23 cellular contexts compared by ENCODE assay signal in the genomic region with DNA sequence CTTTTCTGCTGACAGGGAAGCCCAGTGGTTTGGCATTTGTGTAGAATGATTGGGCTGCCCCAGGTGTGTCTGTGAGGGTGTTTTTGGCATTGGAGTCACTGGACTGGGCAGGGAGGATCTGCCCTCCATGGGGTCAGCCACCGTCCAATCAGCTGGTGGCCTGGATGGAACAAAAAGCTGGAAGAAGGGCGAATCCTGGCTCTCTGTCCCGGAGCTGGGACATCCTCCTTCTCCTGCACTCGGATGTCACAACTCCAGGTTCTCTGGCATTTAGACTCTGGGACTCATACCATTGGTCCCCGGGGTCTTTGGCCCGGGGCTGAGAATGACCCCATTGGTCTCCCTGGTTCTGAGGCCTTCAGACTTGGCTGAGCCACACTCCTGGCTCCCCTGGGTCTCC. TPM values are rescaled to one million over a fixed set of nuclear protein-coding genes. Genes with fewer than 3 reads are reported as not detected.
DNase-seq lines count a peak whose midpoint lies in the region; ATAC-seq and TF ChIP-seq lines count a peak whose summit lies in the region.
"Had no signal": no experiment of that assay in that cellular context is flagged by ENCODE, and none has a peak within 500 bp of the region (broad histone marks: within the 10 kb centered on the region; RNA-seq: fewer than 3 reads in every experiment).

No MANE protein-coding gene starts in this region.

- 94% methylated on average over 5 of the region's 6 CpGs for WGBS in SK-N-SH (ENCODE audit: low lambda C conversion rate)
- WGBS in upper lobe of left lung, 2 donors = 94% methylated on average over 6 of the region's 6 CpGs; no CpG with 5 or more reads in 1 of the 2 donors

- H3K9ac ChIP-seq in SK-N-SH = no peak overlapping the region

- no peak for TF ChIP-seq RAD21 in SK-N-SH (IDR thresholded peaks at IDR 0.05; ENCODE audit: low read length)

- TF ChIP-seq POLR2A in upper lobe of left lung (IDR thresholded peaks at IDR 0.05) = no peak

- POLR2A ChIA-PET in SK-N-SH (lab: Yijun Ruan, JAX) = no interaction called here

- in situ Hi-C loops in GM13977 (cut with MboI; ENCODE audit: low pct_unique_long_range_greater_than_20kb, low sequenced_read_pairs, unreplicated experiment) = no loop called here

- peaks cover 7 to 14% of the 10 kb centered on the region in 2 experiments for H3K4me1 ChIP-seq in SK-N-SH (ENCODE audit: control insufficient read depth in 1 of 2, insufficient read depth in 2 of 2, low read depth in 1 of 2, low read length in 1 of 2)
- H3K4me1 ChIP-seq in osteoblast (ENCODE audit: insufficient read depth, low read length) = peaks cover 28% of the 10 kb centered on the region
- peaks cover 24 to 63% (median 42%) of the 10 kb centered on the region in 4 donors for H3K4me1 ChIP-seq in upper lobe of left lung

- TF ChIP-seq EP300 in SK-N-SH (IDR thresholded peaks at IDR 0.05; ENCODE audit: borderline replicate concordance in 1 of 2, low read depth in 1 of 2, low read length in 1 of 2) = no peak
- no peak for TF ChIP-seq EP300 in upper lobe of left lung (IDR thresholded peaks at IDR 0.05)

- no peak for DNase-seq in SK-N-SH
- DNase-seq in coronary artery (ENCODE audit: low spot score) = no peak
- DNase-seq in osteoblast (ENCODE audit: insufficient read length, low spot score, missing footprints) = peak; percentile 1
- DNase-seq in upper lobe of left lung = no peak
- DNase-seq in inferior parietal cortex (ENCODE audit: extremely low spot score) = no peak
- no peak for DNase-seq in GM13977 (ENCODE audit: low spot score)
- no peak for DNase-seq in HK-2 (ENCODE audit: unreplicated experiment)
- DNase-seq: aorta; caudate nucleus; left colon; MM.1S; naive thymus-derived CD8-positive, alpha-beta T cell; NCI-H1436; ovary; Peyer's patch; stimulated activated CD4-positive, alpha-beta T cell treated with anti-CD3 and anti-CD28 coated beads, Interleukin-12 subunit alpha, Interleukin-12 subunit beta, amount 100 ng/mL, for 4 hours; stimulated activated CD4-positive, alpha-beta T cell treated with anti-CD3 and anti-CD28 coated beads, Interleukin-4, amount 100 ng/mL, for 4 hours; stimulated activated naive CD4-positive, alpha-beta T cell; T-helper 2 cell had no signal

- H3K36me3 ChIP-seq in SK-N-SH (replicated peaks in 1 of 2; ENCODE audit: control insufficient read depth in 1 of 2, insufficient read depth in 2 of 2, low read length in 1 of 2) (no peaks in the 10 kb centered on the region), osteoblast (ENCODE audit: insufficient read depth, low read length) (no peaks in the 10 kb centered on the region), upper lobe of left lung (no peaks in the 10 kb centered on the region)
- H3K36me3 ChIP-seq: heart left ventricle, ovary, Peyer's patch, right atrium auricular region had no signal

- no peak overlapping the region for H3K4me2 ChIP-seq in SK-N-SH
- H3K4me2 ChIP-seq in osteoblast (ENCODE audit: insufficient read depth, low read length) = no peak overlapping the region

- H3K9me2 ChIP-seq in SK-N-SH = no peaks in the 10 kb centered on the region

- H3K79me2 ChIP-seq in SK-N-SH (ENCODE audit: insufficient read depth) (peaks cover 73% of the 10 kb centered on the region), osteoblast (ENCODE audit: insufficient read depth, low read length) (peaks cover 92% of the 10 kb centered on the region)

- peak overlapping the region; percentile 75 to 92 for H3K27ac ChIP-seq in SK-N-SH (ENCODE audit: low read depth in 2 of 2, low read length in 1 of 2)
- peak overlapping the region; percentile 65 to 84 for H3K27ac ChIP-seq in coronary artery
- H3K27ac ChIP-seq in osteoblast (ENCODE audit: low read depth, low read length) = peak overlapping the region; percentile 87
- peak overlapping the region; percentile 76 to 87 (median 82) for H3K27ac ChIP-seq in upper lobe of left lung
- H3K27ac ChIP-seq: 22Rv1, ovary had no signal

- CTCF ChIA-PET in SK-N-SH (lab: Yijun Ruan, JAX) = interaction anchor here (0.8 kb wide), 1 partner anchor 9 kb away, joined by 3 read pairs; no protein-coding TSS in a partner anchor

- no peak overlapping the region for H3K4me3 ChIP-seq in SK-N-SH (ENCODE audit: low read depth in 2 of 2, low read length in 1 of 2)
- H3K4me3 ChIP-seq in coronary artery = peak overlapping the region; percentile 35
- no peak overlapping the region for H3K4me3 ChIP-seq in osteoblast (ENCODE audit: insufficient read depth, low read length)
- no peak overlapping the region for H3K4me3 ChIP-seq in upper lobe of left lung
- H3K4me3 ChIP-seq: heart left ventricle, ovary, Peyer's patch, right atrium auricular region had no signal

- no peaks in the 10 kb centered on the region for H3K27me3 ChIP-seq in SK-N-SH (ENCODE audit: insufficient read depth)
- no peaks in the 10 kb centered on the region for H3K27me3 ChIP-seq in osteoblast (ENCODE audit: insufficient read depth, low read length)
- no peaks in the 10 kb centered on the region for H3K27me3 ChIP-seq in upper lobe of left lung
- H3K27me3 ChIP-seq: heart left ventricle, ovary, Peyer's patch, right atrium auricular region had no signal

- no peak for TF ChIP-seq CTCF in SK-N-SH (IDR thresholded peaks at IDR 0.05)
- TF ChIP-seq CTCF in coronary artery (IDR thresholded peaks at IDR 0.05) = no peak
- no peak for TF ChIP-seq CTCF in osteoblast (IDR thresholded peaks at IDR 0.05; ENCODE audit: extremely low read depth, low read depth, low read length)
- TF ChIP-seq CTCF in upper lobe of left lung (IDR thresholded peaks at IDR 0.05) = no peak
- TF ChIP-seq CTCF in GM13977 (IDR thresholded peaks at IDR 0.05; ENCODE audit: extremely low read depth, insufficient read depth, missing control alignments) = no peak

- H3K9me3 ChIP-seq in SK-N-SH = no peaks in the 10 kb centered on the region
- no peaks in the 10 kb centered on the region for H3K9me3 ChIP-seq in osteoblast (ENCODE audit: low read depth, low read length)
- no peaks in the 10 kb centered on the region for H3K9me3 ChIP-seq in upper lobe of left lung
- H3K9me3 ChIP-seq: heart left ventricle, ovary, Peyer's patch, right atrium auricular region had no signal

- H4K20me1 ChIP-seq in SK-N-SH (ENCODE audit: insufficient read depth) (peaks cover 49% of the 10 kb centered on the region), osteoblast (ENCODE audit: insufficient read depth, low read length) (peaks cover 78% of the 10 kb centered on the region)

- no peak overlapping the region for H2AFZ ChIP-seq in SK-N-SH (ENCODE audit: low read depth)
- no peak overlapping the region for H2AFZ ChIP-seq in osteoblast (ENCODE audit: low read length)

- ATAC-seq in SK-N-SH treated with all-trans-retinoic acid at 6 μM for 48 hours (no peak), upper lobe of left lung (ENCODE audit: low FRiP score in 2 of 2) (no peak)
- ATAC-seq: naive thymus-derived CD8-positive, alpha-beta T cell had no signal

- H3F3A ChIP-seq in SK-N-SH (replicated peaks; ENCODE audit: insufficient read depth) = peaks cover 17% of the 10 kb centered on the region

TF ChIP-seq in SK-N-SH, 30 proteins besides CTCF, POLR2A, EP300 and RAD21 (continues in another document):
- TF ChIP-seq, protein P1, sequence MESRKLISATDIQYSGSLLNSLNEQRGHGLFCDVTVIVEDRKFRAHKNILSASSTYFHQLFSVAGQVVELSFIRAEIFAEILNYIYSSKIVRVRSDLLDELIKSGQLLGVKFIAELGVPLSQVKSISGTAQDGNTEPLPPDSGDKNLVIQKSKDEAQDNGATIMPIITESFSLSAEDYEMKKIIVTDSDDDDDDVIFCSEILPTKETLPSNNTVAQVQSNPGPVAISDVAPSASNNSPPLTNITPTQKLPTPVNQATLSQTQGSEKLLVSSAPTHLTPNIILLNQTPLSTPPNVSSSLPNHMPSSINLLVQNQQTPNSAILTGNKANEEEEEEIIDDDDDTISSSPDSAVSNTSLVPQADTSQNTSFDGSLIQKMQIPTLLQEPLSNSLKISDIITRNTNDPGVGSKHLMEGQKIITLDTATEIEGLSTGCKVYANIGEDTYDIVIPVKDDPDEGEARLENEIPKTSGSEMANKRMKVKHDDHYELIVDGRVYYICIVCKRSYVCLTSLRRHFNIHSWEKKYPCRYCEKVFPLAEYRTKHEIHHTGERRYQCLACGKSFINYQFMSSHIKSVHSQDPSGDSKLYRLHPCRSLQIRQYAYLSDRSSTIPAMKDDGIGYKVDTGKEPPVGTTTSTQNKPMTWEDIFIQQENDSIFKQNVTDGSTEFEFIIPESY (IDR thresholded peaks at IDR 0.05; ENCODE audit: borderline replicate concordance, low read depth) = no peak
- TF ChIP-seq POLR2AphosphoS5 (IDR thresholded peaks at IDR 0.05; ENCODE audit: low read depth, low read length) (no peak), EZH2phosphoT487 (IDR thresholded peaks at IDR 0.05; ENCODE audit: borderline replicate concordance, low read depth) (no peak), MEF2A (IDR thresholded peaks at IDR 0.05; ENCODE audit: borderline replicate concordance, low read depth) (no peak), SMC3 (IDR thresholded peaks at IDR 0.05; ENCODE audit: low read depth, low read length) (no peak)

TF ChIP-seq in SK-N-SH treated with all-trans-retinoic acid at 6 μM for 48 hours, 23 proteins besides CTCF, POLR2A, EP300 and RAD21 (continues in another document):
- TF ChIP-seq GLIS3 (CRISPR knock-in tag; IDR thresholded peaks at IDR 0.05) = no peak
- no peak for TF ChIP-seq RARB (CRISPR knock-in tag; IDR thresholded peaks at IDR 0.05)
- no peak for TF ChIP-seq TOX (CRISPR knock-in tag; IDR thresholded peaks at IDR 0.05; ENCODE audit: borderline replicate concordance)
- no peak for TF ChIP-seq ZNF70 (CRISPR knock-in tag; IDR thresholded peaks at IDR 0.05)
- no peak for TF ChIP-seq PPARA (CRISPR knock-in tag; IDR thresholded peaks at IDR 0.05; ENCODE audit: borderline replicate concordance)
- TF ChIP-seq TCF4 (CRISPR knock-in tag; IDR thresholded peaks at IDR 0.05; ENCODE audit: borderline replicate concordance) = no peak
- TF ChIP-seq PATZ1 (CRISPR knock-in tag; IDR thresholded peaks at IDR 0.05; ENCODE audit: borderline replicate concordance) = no peak

RNA-seq across cellular contexts. Expression of gene SPSB1, which starts 11.2 kb away (rescaled TPM):
- polyA plus RNA-seq in SK-N-SH (2012; rRNA removed) = 8.4 and 9.2 TPM in 2 replicates
- 4.4 and 5.8 TPM in 2 replicates for polyA plus RNA-seq in SK-N-SH (2012; cell fraction: cytosol; rRNA removed)
- 5.4 and 7.6 TPM in 2 replicates for polyA plus RNA-seq in SK-N-SH (2012; cell fraction: nucleus; rRNA removed)
- total RNA-seq in osteoblast = 14.7 and 23.2 TPM in 2 replicates
- total RNA-seq in upper lobe of left lung = 10 to 100 TPM; 21.0 to 49.1 (median 30.3) TPM
